In genomic region chr4:56737666-56738065, GRCh38 we compare ENCODE assay signal across 20 cellular contexts. TPM values are rescaled to one million over a fixed set of nuclear protein-coding genes. Genes with fewer than 3 reads are reported as not detected.
DNase-seq lines count a peak whose midpoint lies in the region; ATAC-seq and TF ChIP-seq lines count a peak whose summit lies in the region.
"Had no signal": no experiment of that assay in that cellular context is flagged by ENCODE, and none has a peak within 500 bp of the region (broad histone marks: within the 10 kb centered on the region; RNA-seq: fewer than 3 reads in every experiment).

No MANE protein-coding gene starts in this region.

- no peaks in the 10 kb centered on the region for H3K79me2 ChIP-seq in mammary epithelial cell (ENCODE audit: insufficient read depth, low read length)

- peak overlapping the region; percentile 67 for H3K4me2 ChIP-seq in mammary epithelial cell (ENCODE audit: insufficient read depth, low read depth, low read length)
- H3K4me2 ChIP-seq: A549, BLaER1 had no signal

- no peak overlapping the region for H3K4me3 ChIP-seq in mammary epithelial cell (replicated peaks in 1 of 3; ENCODE audit: insufficient read depth in 1 of 3, low read depth in 2 of 3, low read length in 3 of 3)
- H3K4me3 ChIP-seq: A549, BLaER1, K562, SJSA1 had no signal

- peak overlapping the region; percentile 97 for H2AFZ ChIP-seq in mammary epithelial cell (ENCODE audit: low read depth, low read length)

- H4K20me1 ChIP-seq in mammary epithelial cell (ENCODE audit: insufficient read depth, low read length): no peaks in the 10 kb centered on the region
- H4K20me1 ChIP-seq: BLaER1 had no signal

- peak; percentile 58 for DNase-seq in DMS79 (lab: John Stamatoyannopoulos, UW)
- DNase-seq in NCI-H510A (lab: John Stamatoyannopoulos, UW): peak; percentile 32
- DNase-seq in mammary epithelial cell: peak; percentile 35
- peak in 1 of 2 donors; percentile 62 for DNase-seq in foreskin keratinocyte
- DNase-seq in NCI-H446 treated with DMSO at 0.1 percent for 48 hours (lab: John Stamatoyannopoulos, UW): no peak
- DNase-seq in NCI-H2081 (lab: John Stamatoyannopoulos, UW): no peak
- DNase-seq: CD4-positive, alpha-beta memory T cell; NCI-H1105; NCI-H1694; NCI-H2107; NCI-H446; NCI-H748 treated with DMSO at 0.1 percent for 48 hours; PC-3 had no signal

- H3K4me1 ChIP-seq in mammary epithelial cell (ENCODE audit: insufficient read depth, low read length) (peaks cover 8% of the 10 kb centered on the region), foreskin keratinocyte (no peaks in the 10 kb centered on the region)
- H3K4me1 ChIP-seq: A549, BLaER1 had no signal

- in situ Hi-C loops in mammary epithelial cell (cut with MboI; ENCODE audit: low sequenced_read_pairs in 2 of 2): no loop called here

- ATAC-seq in foreskin keratinocyte: peak; percentile 54
- ATAC-seq in GM21717 (IDR thresholded peaks at IDR 0.05; ENCODE audit: unreplicated experiment): no peak
- no peak for ATAC-seq in GM21390 (IDR thresholded peaks at IDR 0.05; ENCODE audit: unreplicated experiment)
- ATAC-seq: A549, K562, PC-3 had no signal

- no peak overlapping the region for H3K9ac ChIP-seq in mammary epithelial cell (ENCODE audit: insufficient read depth, low read length)
- H3K9ac ChIP-seq: BLaER1 had no signal

- dilution Hi-C loops in mammary epithelial cell (cut with HindIII; ENCODE audit: low sequenced_read_pairs): no loop called here

- WGBS in mammary epithelial cell (ENCODE audit: low coverage, missing lambda C conversion rate): 18% methylated on average over 7 of the region's 8 CpGs

- H3K27ac ChIP-seq in mammary epithelial cell (ENCODE audit: insufficient read depth, low read depth, low read length): no peak overlapping the region
- no peak overlapping the region for H3K27ac ChIP-seq in foreskin keratinocyte
- H3K27ac ChIP-seq: A549, BLaER1, SJSA1 had no signal

- intact Hi-C loops in mammary epithelial cell (cut with micrococcal nuclease): no loop called here

- CTCF ChIA-PET in mammary epithelial cell (lab: Charles Lee; ENCODE audit: low non-redundant PET): no interaction called here

- TF ChIP-seq CTCF in mammary epithelial cell (conservative IDR thresholded peaks at IDR 0.05 in 1 of 2, IDR thresholded peaks at IDR 0.05 in 1 of 2; ENCODE audit: extremely low read depth in 1 of 2, insufficient read depth in 1 of 2, low read depth in 1 of 2, low read length in 2 of 2) (no peak), foreskin keratinocyte (conservative IDR thresholded peaks at IDR 0.05) (no peak)

- H3K9me3 ChIP-seq in mammary epithelial cell (replicated peaks; ENCODE audit: insufficient read depth, low read length): no peaks in the 10 kb centered on the region
- H3K9me3 ChIP-seq: A549, SJSA1 had no signal

- no TSS peak for BruUV-seq in mammary epithelial cell (replicated peaks; lab: Mats Ljungman, UMichigan)

- no peaks in the 10 kb centered on the region for H3K27me3 ChIP-seq in mammary epithelial cell (ENCODE audit: insufficient read depth, low read length)
- H3K27me3 ChIP-seq in foreskin keratinocyte: no peaks in the 10 kb centered on the region
- H3K27me3 ChIP-seq: BLaER1, SJSA1 had no signal

- H3K36me3 ChIP-seq in mammary epithelial cell (ENCODE audit: insufficient read depth, low read length): no peaks in the 10 kb centered on the region
- H3K36me3 ChIP-seq: BLaER1, SJSA1 had no signal

RNA-seq across cellular contexts. Expression of gene HOPX, which starts 56.6 kb away (rescaled TPM):
- under 1 TPM in 1 of 2 donors, not detected in 1; under 0.01 TPM for total RNA-seq in mammary epithelial cell
- 0.07 TPM for polyA plus RNA-seq in mammary epithelial cell
- not detected for polyA minus RNA-seq in mammary epithelial cell
- total RNA-seq in foreskin keratinocyte: 4.5 and 8.1 TPM in 2 replicates
- 5.1 and 8.8 TPM in 2 replicates for polyA plus RNA-seq in foreskin keratinocyte
- total RNA-seq: H4 had no signal
- polyA plus RNA-seq: A549, K562 had no signal

Comparison
In these comparisons a context has a peak if more than half of its experiments do, and no peak if none do; other contexts are left out.
1. DNase-seq: peak in DMS79 (single experiment), NCI-H510A (single experiment) and mammary epithelial cell (single experiment); none in NCI-H446 treated with DMSO at 0.1 percent for 48 hours (single experiment) and NCI-H2081 (0 of 2).